Comparison of ENCODE assay signal across 1 cellular context in genomic region chr15:43285609-43286037, GRCh38.
A peak's percentile ranks its signal among the peaks of the same experiment; 100 is the strongest.
TF ChIP-seq lines count a peak whose summit lies in the region.

No MANE protein-coding gene starts in this region.

TF ChIP-seq in K562, 482 proteins besides CTCF, POLR2A, EP300 and RAD21 (continued from another document and continues in another):
- no peak for TF ChIP-seq ILK (tag; IDR thresholded peaks at IDR 0.05; ENCODE audit: borderline replicate concordance, low read depth)
- no peak for TF ChIP-seq E2F3 (CRISPR knock-in tag; IDR thresholded peaks at IDR 0.05)
- no peak for TF ChIP-seq ZNF41 (CRISPR knock-in tag; conservative IDR thresholded peaks at IDR 0.05)
- TF ChIP-seq BHLHE40 (IDR thresholded peaks at IDR 0.05; ENCODE audit: low read length) = no peak
- TF ChIP-seq BRF2 (IDR thresholded peaks at IDR 0.05; ENCODE audit: borderline replicate concordance, insufficient read depth, insufficient read length) = no peak
- TF ChIP-seq, protein P1, sequence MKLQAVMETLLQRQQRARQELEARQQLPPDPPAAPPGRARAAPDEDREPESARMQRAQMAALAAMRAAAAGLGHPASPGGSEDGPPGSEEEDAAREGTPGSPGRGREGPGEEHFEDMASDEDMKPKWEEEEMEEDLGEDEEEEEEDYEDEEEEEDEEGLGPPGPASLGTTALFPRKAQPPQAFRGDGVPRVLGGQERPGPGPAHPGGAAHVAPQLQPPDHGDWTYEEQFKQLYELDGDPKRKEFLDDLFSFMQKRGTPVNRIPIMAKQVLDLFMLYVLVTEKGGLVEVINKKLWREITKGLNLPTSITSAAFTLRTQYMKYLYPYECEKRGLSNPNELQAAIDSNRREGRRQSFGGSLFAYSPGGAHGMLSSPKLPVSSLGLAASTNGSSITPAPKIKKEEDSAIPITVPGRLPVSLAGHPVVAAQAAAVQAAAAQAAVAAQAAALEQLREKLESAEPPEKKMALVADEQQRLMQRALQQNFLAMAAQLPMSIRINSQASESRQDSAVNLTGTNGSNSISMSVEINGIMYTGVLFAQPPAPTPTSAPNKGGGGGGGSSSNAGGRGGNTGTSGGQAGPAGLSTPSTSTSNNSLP (IDR thresholded peaks at IDR 0.05; ENCODE audit: borderline replicate concordance, low read depth, low read length) = 0 out of 2 replicates have a peak, but pooled peaks have one; percentile 18
- no peak for TF ChIP-seq NR2C1 (IDR thresholded peaks at IDR 0.05)
- TF ChIP-seq NR2C1 (tag; IDR thresholded peaks at IDR 0.05) = no peak
- 0 out of 2 replicates have a peak, but pooled peaks have one; percentile 15 for TF ChIP-seq NFIC (IDR thresholded peaks at IDR 0.05)
- peak; percentile 87 to 98 for TF ChIP-seq RCOR1 (IDR thresholded peaks at IDR 0.05; ENCODE audit: borderline replicate concordance in 1 of 2, low read depth in 2 of 2, low read length in 2 of 2)
- TF ChIP-seq, protein P2, sequence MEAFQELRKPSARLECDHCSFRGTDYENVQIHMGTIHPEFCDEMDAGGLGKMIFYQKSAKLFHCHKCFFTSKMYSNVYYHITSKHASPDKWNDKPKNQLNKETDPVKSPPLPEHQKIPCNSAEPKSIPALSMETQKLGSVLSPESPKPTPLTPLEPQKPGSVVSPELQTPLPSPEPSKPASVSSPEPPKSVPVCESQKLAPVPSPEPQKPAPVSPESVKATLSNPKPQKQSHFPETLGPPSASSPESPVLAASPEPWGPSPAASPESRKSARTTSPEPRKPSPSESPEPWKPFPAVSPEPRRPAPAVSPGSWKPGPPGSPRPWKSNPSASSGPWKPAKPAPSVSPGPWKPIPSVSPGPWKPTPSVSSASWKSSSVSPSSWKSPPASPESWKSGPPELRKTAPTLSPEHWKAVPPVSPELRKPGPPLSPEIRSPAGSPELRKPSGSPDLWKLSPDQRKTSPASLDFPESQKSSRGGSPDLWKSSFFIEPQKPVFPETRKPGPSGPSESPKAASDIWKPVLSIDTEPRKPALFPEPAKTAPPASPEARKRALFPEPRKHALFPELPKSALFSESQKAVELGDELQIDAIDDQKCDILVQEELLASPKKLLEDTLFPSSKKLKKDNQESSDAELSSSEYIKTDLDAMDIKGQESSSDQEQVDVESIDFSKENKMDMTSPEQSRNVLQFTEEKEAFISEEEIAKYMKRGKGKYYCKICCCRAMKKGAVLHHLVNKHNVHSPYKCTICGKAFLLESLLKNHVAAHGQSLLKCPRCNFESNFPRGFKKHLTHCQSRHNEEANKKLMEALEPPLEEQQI (IDR thresholded peaks at IDR 0.05) = peak; percentile 43; the same call in 1 of the 2 replicates
- TF ChIP-seq ZNF224 (CRISPR knock-in tag; IDR thresholded peaks at IDR 0.05) = no peak
- no peak for TF ChIP-seq CBFA2T2 (conservative IDR thresholded peaks at IDR 0.05)
- no peak for TF ChIP-seq TAL1 (IDR thresholded peaks at IDR 0.05)
- no peak for TF ChIP-seq REST (CRISPR knock-in tag; IDR thresholded peaks at IDR 0.05; ENCODE audit: low read depth)
- peak; percentile 78 for TF ChIP-seq MAFG (tag; conservative IDR thresholded peaks at IDR 0.05)
- TF ChIP-seq, protein P3, sequence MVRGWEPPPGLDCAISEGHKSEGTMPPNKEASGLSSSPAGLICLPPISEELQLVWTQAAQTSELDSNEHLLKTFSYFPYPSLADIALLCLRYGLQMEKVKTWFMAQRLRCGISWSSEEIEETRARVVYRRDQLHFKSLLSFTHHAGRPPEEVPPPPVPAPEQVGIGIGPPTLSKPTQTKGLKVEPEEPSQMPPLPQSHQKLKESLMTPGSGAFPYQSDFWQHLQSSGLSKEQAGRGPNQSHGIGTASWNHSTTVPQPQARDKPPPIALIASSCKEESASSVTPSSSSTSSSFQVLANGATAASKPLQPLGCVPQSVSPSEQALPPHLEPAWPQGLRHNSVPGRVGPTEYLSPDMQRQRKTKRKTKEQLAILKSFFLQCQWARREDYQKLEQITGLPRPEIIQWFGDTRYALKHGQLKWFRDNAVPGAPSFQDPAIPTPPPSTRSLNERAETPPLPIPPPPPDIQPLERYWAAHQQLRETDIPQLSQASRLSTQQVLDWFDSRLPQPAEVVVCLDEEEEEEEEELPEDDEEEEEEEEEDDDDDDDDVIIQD (CRISPR knock-in tag; IDR thresholded peaks at IDR 0.05) = no peak
- no peak for TF ChIP-seq RUNX1 (IDR thresholded peaks at IDR 0.05; ENCODE audit: low read depth)
- TF ChIP-seq KDM1A (IDR thresholded peaks at IDR 0.05) = peak; percentile 96
- peak; percentile 42; the same call in 1 of the 2 replicates for TF ChIP-seq STAG1 (CRISPR knock-in tag; IDR thresholded peaks at IDR 0.05; ENCODE audit: borderline replicate concordance)
- no peak for TF ChIP-seq ZNF407 (IDR thresholded peaks at IDR 0.05; ENCODE audit: low read depth)
- TF ChIP-seq SP1 (CRISPR knock-in tag; IDR thresholded peaks at IDR 0.05) = no peak
- TF ChIP-seq ZNF318 (IDR thresholded peaks at IDR 0.05; ENCODE audit: borderline replicate concordance in 1 of 2, low read depth in 1 of 2) = no peak
- peak; percentile 72 for TF ChIP-seq C11orf30 (IDR thresholded peaks at IDR 0.05; ENCODE audit: low read depth)
- TF ChIP-seq CBX1 (IDR thresholded peaks at IDR 0.05; ENCODE audit: low read depth) = no peak
- TF ChIP-seq PML (IDR thresholded peaks at IDR 0.05; ENCODE audit: low read length) = no peak
